8 cellular contexts compared by ENCODE assay signal in genomic region chr12:5796171-5797091, GRCh38.
DNase-seq lines count a peak whose midpoint lies in the region; ATAC-seq and TF ChIP-seq lines count a peak whose summit lies in the region.

No MANE protein-coding gene starts in this region.

- no peak for TF ChIP-seq POLR2A in gastroesophageal sphincter (IDR thresholded peaks at IDR 0.05)
- TF ChIP-seq POLR2A in spleen (IDR thresholded peaks at IDR 0.05), result no peak

- H3K4me1 ChIP-seq in gastroesophageal sphincter (no peaks in the 10 kb centered on the region), spleen (no peaks in the 10 kb centered on the region)

- H3K4me3 ChIP-seq in gastroesophageal sphincter, result no peak overlapping the region
- H3K4me3 ChIP-seq in spleen, result no peak overlapping the region

- no peaks in the 10 kb centered on the region for H3K27me3 ChIP-seq in gastroesophageal sphincter
- H3K27me3 ChIP-seq in spleen (replicated peaks in 1 of 7), result no peaks in the 10 kb centered on the region

- no peaks in the 10 kb centered on the region for H3K36me3 ChIP-seq in gastroesophageal sphincter
- peaks cover 0 to 4% (median 0%) of the 10 kb centered on the region in 6 donors for H3K36me3 ChIP-seq in spleen

- intact Hi-C loops in spleen (cut with DNase I; ENCODE audit: low total_unique reads), result no loop called here

- peak in 3 of 4 experiments; percentile 50 to 70 (median 59) for TF ChIP-seq CTCF in gastroesophageal sphincter (IDR thresholded peaks at IDR 0.05)
- peak in 10 of 11 experiments; percentile 26 to 67 (median 52) for TF ChIP-seq CTCF in spleen (IDR thresholded peaks at IDR 0.05 in 8 of 11, conservative IDR thresholded peaks at IDR 0.05 in 3 of 11)

- H3K27ac ChIP-seq in gastroesophageal sphincter (no peak overlapping the region), spleen (no peak overlapping the region)

- H3K9me3 Mint-ChIP-seq in activated naive CD4-positive, alpha-beta T cell treated with anti-CD3 and anti-CD28 coated beads, Interleukin-2, amount 50 U/mL, for 72 hours, result no peaks in the 10 kb centered on the region

- DNase-seq in activated naive CD4-positive, alpha-beta T cell treated with anti-CD3 and anti-CD28 coated beads, Interleukin-2, amount 50 U/mL, for 72 hours (ENCODE audit: low spot score in 2 of 2), result peak in 1 of 2 donors; percentile 35
- no peak for DNase-seq in activated naive CD4-positive, alpha-beta T cell treated with Interleukin-2 at 50 U/mL for 16 hours
- peak; percentile 23 for DNase-seq in OCI-M1 (lab: John Stamatoyannopoulos, UW)
- DNase-seq in spleen, result no peak
- no peak for DNase-seq in NCI-H2196 (lab: John Stamatoyannopoulos, UW; ENCODE audit: unreplicated experiment)
- no peak for DNase-seq in cortex of kidney (lab: John Stamatoyannopoulos, UW)

- peak; percentile 41 to 68 for ATAC-seq in activated naive CD4-positive, alpha-beta T cell treated with anti-CD3 and anti-CD28 coated beads, Interleukin-2, amount 50 U/mL, for 72 hours
- ATAC-seq in gastroesophageal sphincter, result no peak
- ATAC-seq in GM19463 (IDR thresholded peaks at IDR 0.05; ENCODE audit: unreplicated experiment), result no peak

- H3K9me3 ChIP-seq in gastroesophageal sphincter (no peaks in the 10 kb centered on the region), spleen (no peaks in the 10 kb centered on the region)

- H3K27ac Mint-ChIP-seq in activated naive CD4-positive, alpha-beta T cell treated with anti-CD3 and anti-CD28 coated beads, Interleukin-2, amount 50 U/mL, for 72 hours, result no peak overlapping the region

- no peaks in the 10 kb centered on the region for H3K36me3 Mint-ChIP-seq in activated naive CD4-positive, alpha-beta T cell treated with anti-CD3 and anti-CD28 coated beads, Interleukin-2, amount 50 U/mL, for 72 hours

- no peak for TF ChIP-seq EP300 in gastroesophageal sphincter (IDR thresholded peaks at IDR 0.05)

- WGBS in gastroesophageal sphincter (ENCODE audit: low coverage in 1 of 2), 2 donors, result 73 to 82% methylated on average over 9 to 12 of the region's 19 CpGs
- 55 to 63% (median 60%) methylated on average over 16 to 19 of the region's 19 CpGs for WGBS in spleen, 5 donors

Comparison
In these comparisons a context has a peak if more than half of its experiments do, and no peak if none do; other contexts are left out.
1. ATAC-seq: peak in activated naive CD4-positive, alpha-beta T cell treated with anti-CD3 and anti-CD28 coated beads, Interleukin-2, amount 50 U/mL, for 72 hours (2 of 2); none in gastroesophageal sphincter (single experiment) and GM19463 (single experiment).